Comparison of ENCODE assay signal across 5 cellular contexts in the genomic region with DNA sequence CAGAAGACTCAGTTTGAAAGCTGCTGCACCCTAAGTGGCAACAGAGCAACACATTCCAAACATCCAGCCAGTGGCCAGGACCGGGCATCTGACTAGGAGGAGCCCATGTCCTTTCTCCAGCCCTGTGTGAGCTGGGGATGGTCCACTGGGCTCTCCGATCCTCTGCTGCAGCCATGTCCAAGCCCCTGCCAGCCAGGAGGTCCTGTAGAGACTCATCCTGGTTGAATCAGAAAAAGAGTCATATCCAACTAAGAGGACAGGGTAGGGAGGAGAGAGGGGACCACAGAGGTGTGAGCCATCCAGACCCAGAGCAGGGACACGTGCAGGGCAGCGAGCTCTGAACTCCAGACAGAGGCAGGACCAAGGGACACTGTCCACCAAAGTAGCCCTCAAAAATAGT.
"Had no signal": no experiment of that assay in that cellular context is flagged by ENCODE, and none has a peak within 500 bp of the region (broad histone marks: within the 10 kb centered on the region; RNA-seq: fewer than 3 reads in every experiment).

No MANE protein-coding gene starts in this region.

- DNase-seq: H9, HCEC 1CT, IMR-90 had no signal

- H3K27ac Mint-ChIP-seq: GM23338, H9 had no signal

- H3K4me3 ChIP-seq: GM23338, K562 had no signal

- ATAC-seq: GM23338, K562 had no signal

- H3K4me3 Mint-ChIP-seq: GM23338, H9 had no signal

- H3K9me3 Mint-ChIP-seq: GM23338 had no signal

- H2AFZ ChIP-seq: GM23338 had no signal

- H3K4me2 ChIP-seq: GM23338 had no signal
